10 cellular contexts compared by ENCODE assay signal in genomic region chr2:106510786-106511185, GRCh38. TPM values are rescaled to one million over a fixed set of nuclear protein-coding genes. Genes with fewer than 3 reads are reported as not detected.
"Had no signal": no experiment of that assay in that cellular context is flagged by ENCODE, and none has a peak within 500 bp of the region (broad histone marks: within the 10 kb centered on the region; RNA-seq: fewer than 3 reads in every experiment).

No MANE protein-coding gene starts in this region.

RNA-seq across cellular contexts. Expression of gene CD8B2, which starts 23.6 kb away (rescaled TPM):
- total RNA-seq: esophagus mucosa, hepatocyte, kidney epithelial cell, left cardiac atrium, lung microvascular endothelial cell, mesothelial cell of epicardium, osteoblast, right atrium auricular region, sciatic nerve had no signal
- polyA plus RNA-seq: heart left ventricle had no signal

RNA-seq across cellular contexts. Expression of gene RGPD3, which starts 42.6 kb away (rescaled TPM):
- polyA plus RNA-seq: hepatocyte had no signal
